8 cellular contexts compared by ENCODE assay signal in the genomic region with DNA sequence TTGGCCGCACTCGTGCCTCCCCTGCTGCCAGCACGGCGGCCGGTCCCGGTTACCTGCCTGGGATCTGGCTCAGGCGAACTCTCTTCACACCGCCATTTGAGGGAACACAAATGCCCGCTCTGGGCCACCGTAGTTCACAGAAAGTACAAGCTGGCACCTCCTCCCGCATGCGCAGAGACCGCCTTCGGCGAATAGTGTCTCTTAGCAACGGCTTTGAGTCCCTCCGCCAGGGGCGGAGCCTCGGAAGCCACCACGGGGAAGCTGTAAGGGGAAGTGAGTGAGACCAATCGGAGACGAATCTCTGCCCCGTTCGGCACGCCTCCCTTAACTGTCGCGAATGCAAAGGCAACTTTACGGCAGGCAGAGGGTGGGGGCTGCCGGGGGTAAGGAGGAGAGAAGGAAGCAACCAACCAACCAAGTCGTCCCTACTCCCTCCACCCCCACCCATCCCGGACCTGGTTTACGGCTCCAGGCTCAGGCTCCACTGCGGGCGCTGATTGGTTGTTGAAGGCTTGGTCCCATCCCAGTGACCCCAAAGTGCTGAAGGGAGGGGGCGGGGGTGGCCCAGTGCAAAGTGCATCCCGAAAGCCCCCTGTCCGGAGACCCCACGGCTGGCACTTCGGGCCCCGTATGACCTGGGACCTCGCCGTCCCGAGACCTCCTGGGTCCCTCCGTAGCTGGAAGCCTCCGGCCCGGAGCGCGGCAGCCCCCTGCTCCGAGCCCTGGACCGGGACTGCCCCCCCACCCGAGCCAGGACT. TPM values are rescaled to one million over a fixed set of nuclear protein-coding genes. Genes with fewer than 3 reads are reported as not detected.
A peak's percentile ranks its signal among the peaks of the same experiment; 100 is the strongest.
DNase-seq lines count a peak whose midpoint lies in the region; ATAC-seq, FAIRE-seq and TF ChIP-seq lines count a peak whose summit lies in the region.

A gene with protein sequence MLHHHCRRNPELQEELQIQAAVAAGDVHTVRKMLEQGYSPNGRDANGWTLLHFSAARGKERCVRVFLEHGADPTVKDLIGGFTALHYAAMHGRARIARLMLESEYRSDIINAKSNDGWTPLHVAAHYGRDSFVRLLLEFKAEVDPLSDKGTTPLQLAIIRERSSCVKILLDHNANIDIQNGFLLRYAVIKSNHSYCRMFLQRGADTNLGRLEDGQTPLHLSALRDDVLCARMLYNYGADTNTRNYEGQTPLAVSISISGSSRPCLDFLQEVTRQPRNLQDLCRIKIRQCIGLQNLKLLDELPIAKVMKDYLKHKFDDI (plus strand): TSS at position 526 of the 758 bp plus-strand sequence. CDS start 9,628 bp downstream, outside the sequence.
A gene with protein sequence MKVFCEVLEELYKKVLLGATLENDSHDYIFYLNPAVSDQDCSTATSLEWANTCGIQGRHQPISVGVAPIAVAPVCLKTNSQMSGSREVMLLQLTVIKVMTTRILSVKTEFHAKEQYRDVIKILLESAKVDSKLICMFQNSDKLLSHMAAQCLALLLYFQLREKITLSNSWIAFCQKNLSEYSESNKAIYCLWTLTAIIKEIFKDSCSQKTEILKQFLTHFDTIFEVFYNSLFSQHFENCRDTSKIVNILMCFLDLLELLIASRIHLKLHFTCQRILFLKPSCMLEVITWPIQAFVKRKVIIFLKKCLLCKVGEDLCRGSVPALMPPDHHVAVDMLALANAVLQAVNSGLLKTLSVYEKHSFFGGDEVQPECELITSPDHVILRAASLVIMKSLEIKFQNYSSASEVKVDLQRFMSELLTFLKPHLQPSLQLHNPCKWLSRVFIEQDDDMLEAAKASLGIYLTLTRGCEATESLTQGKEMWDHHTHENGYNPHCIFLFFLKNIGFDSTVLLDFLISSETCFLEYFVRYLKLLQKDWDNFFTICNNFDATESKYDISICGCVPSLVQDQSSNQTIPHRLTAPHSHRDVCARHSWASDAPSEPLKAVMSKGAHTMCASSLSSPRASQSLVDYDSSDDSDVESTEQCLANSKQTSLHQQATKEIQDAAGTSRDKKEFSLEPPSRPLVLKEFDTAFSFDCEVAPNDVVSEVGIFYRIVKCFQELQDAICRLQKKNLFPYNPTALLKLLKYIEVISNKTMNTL (minus strand): TSS at position 121 of the 758 bp plus-strand sequence. CDS start 21,342 bp downstream, outside the sequence.

- peak; percentile 84 for ATAC-seq in GM21786 (IDR thresholded peaks at IDR 0.05; ENCODE audit: unreplicated experiment)
- peak; percentile 83 to 85 for ATAC-seq in activated T-cell treated with anti-CD3 and anti-CD28 coated beads, Interleukin-2, amount 50 U/mL, for 72 hours (replicated peaks in 1 of 2)

- no peak within 1 kb of the TSS for H3K4me3 Mint-ChIP-seq in activated T-cell treated with anti-CD3 and anti-CD28 coated beads, Interleukin-2, amount 50 U/mL, for 72 hours

- H3K4me1 Mint-ChIP-seq in activated T-cell treated with anti-CD3 and anti-CD28 coated beads, Interleukin-2, amount 50 U/mL, for 72 hours (ENCODE audit: low read depth), result peaks cover 39% of the 10 kb centered on the region

- DNase-seq in DMS79 (lab: John Stamatoyannopoulos, UW) (peak; percentile 97), RCC 7860 (ENCODE audit: low spot score) (peak; percentile 99), esophagus muscularis mucosa (ENCODE audit: extremely low spot score) (peak; percentile 100)
- DNase-seq in activated T-cell treated with anti-CD3 and anti-CD28 coated beads, Interleukin-2, amount 50 U/mL, for 72 hours, result peak; percentile 99 to 100
- peak; percentile 100 for DNase-seq in stimulated activated CD8-positive, alpha-beta memory T cell treated with anti-CD3 and anti-CD28 coated beads, Interleukin-7, amount 100 ng/mL, for 4 hours (ENCODE audit: low read depth in 2 of 2)

- intact Hi-C loops in esophagus muscularis mucosa (cut with DNase I), result loop anchor here (5.0 kb wide), 1 partner anchor 250 kb away; no protein-coding TSS in a partner anchor

- H3K9me3 ChIP-seq in KOPT-K1 (ENCODE audit: insufficient read depth, low read length, poor library complexity, severe bottlenecking), result no peaks in the 10 kb centered on the region
- no peaks in the 10 kb centered on the region for H3K9me3 ChIP-seq in esophagus muscularis mucosa
- H3K9me3 ChIP-seq in muscle layer of duodenum (ENCODE audit: control insufficient read depth in 1 of 2, low read length in 2 of 2), result no peaks in the 10 kb centered on the region

- no peaks in the 10 kb centered on the region for H3K27me3 Mint-ChIP-seq in activated T-cell treated with anti-CD3 and anti-CD28 coated beads, Interleukin-2, amount 50 U/mL, for 72 hours (ENCODE audit: low read depth)

- H3K9me3 Mint-ChIP-seq in activated T-cell treated with anti-CD3 and anti-CD28 coated beads, Interleukin-2, amount 50 U/mL, for 72 hours, result no peaks in the 10 kb centered on the region

- no peaks in the 10 kb centered on the region for H3K27me3 ChIP-seq in esophagus muscularis mucosa
- H3K27me3 ChIP-seq in muscle layer of duodenum (ENCODE audit: low read depth, low read length), result no peaks in the 10 kb centered on the region

- peak within 1 kb of the TSS; percentile 98 for H3K27ac Mint-ChIP-seq in activated T-cell treated with anti-CD3 and anti-CD28 coated beads, Interleukin-2, amount 50 U/mL, for 72 hours

- peak in 1 of 3 experiments; percentile 28 for TF ChIP-seq CTCF in esophagus muscularis mucosa (IDR thresholded peaks at IDR 0.05)

- H3K4me3 ChIP-seq in esophagus muscularis mucosa (peak within 1 kb of the TSS; percentile 71 to 94 (median 92)), muscle layer of duodenum (ENCODE audit: low read depth in 1 of 2, low read length in 2 of 2) (peak within 1 kb of the TSS; percentile 91 to 100)

- FAIRE-seq in RCC 7860 (lab: Jason Lieb, UNC), result peak; percentile 93

- peak within 1 kb of the TSS; percentile 80 for H3K27ac ChIP-seq in KOPT-K1 (ENCODE audit: low read depth, low read length, poor library complexity, severe bottlenecking)
- H3K27ac ChIP-seq in esophagus muscularis mucosa (replicated peaks in 1 of 4), result peak within 1 kb of the TSS; percentile 86 to 90 (median 88)
- H3K27ac ChIP-seq in muscle layer of duodenum (ENCODE audit: low read length), result peak within 1 kb of the TSS; percentile 87

- H3K4me1 ChIP-seq in esophagus muscularis mucosa (peaks cover 23 to 39% (median 38%) of the 10 kb centered on the region in 4 donors), muscle layer of duodenum (ENCODE audit: control insufficient read depth in 1 of 2, insufficient read depth in 2 of 2, low read length in 2 of 2) (peaks cover 16 to 33% of the 10 kb centered on the region in 2 donors)

- no peak for TF ChIP-seq EP300 in esophagus muscularis mucosa (IDR thresholded peaks at IDR 0.05)

- WGBS in esophagus muscularis mucosa, result 0% methylated on average over 3 of the region's 51 CpGs

- H3K36me3 ChIP-seq in KOPT-K1 (ENCODE audit: insufficient read depth, low read length) (peaks cover 16% of the 10 kb centered on the region), esophagus muscularis mucosa (peaks cover 0 to 25% (median 6%) of the 10 kb centered on the region in 4 donors), muscle layer of duodenum (ENCODE audit: control insufficient read depth in 1 of 2, insufficient read depth in 2 of 2, low read length in 2 of 2) (peaks cover 7 to 14% of the 10 kb centered on the region in 2 donors)

- H3K36me3 Mint-ChIP-seq in activated T-cell treated with anti-CD3 and anti-CD28 coated beads, Interleukin-2, amount 50 U/mL, for 72 hours (ENCODE audit: insufficient read depth in 2 of 2), result peaks cover 8 to 18% of the 10 kb centered on the region in 2 donors

- TF ChIP-seq POLR2A in esophagus muscularis mucosa (IDR thresholded peaks at IDR 0.05; ENCODE audit: low read depth), result no peak

RNA-seq across cellular contexts. Expression of the first gene that starts in this region (rescaled TPM):
- 10 to 100 TPM; 35.7 TPM for total RNA-seq in activated T-cell treated with anti-CD3 and anti-CD28 coated beads, Interleukin-2, amount 50 U/mL, for 72 hours
- 10 to 100 TPM; 12.8 to 13.8 (median 13.4) TPM for total RNA-seq in esophagus muscularis mucosa

RNA-seq across cellular contexts. Expression of the second gene that starts in this region (rescaled TPM):
- 10 to 100 TPM; 41.6 to 51.2 TPM for total RNA-seq in activated T-cell treated with anti-CD3 and anti-CD28 coated beads, Interleukin-2, amount 50 U/mL, for 72 hours
- total RNA-seq in esophagus muscularis mucosa, result 10 to 100 TPM; 11.7 to 33.0 (median 17.6) TPM

Comparison
In these comparisons a context has a peak if more than half of its experiments do, and no peak if none do; other contexts are left out.
1. Peak in every context shown above with its lines: DNase-seq, ATAC-seq, H3K4me3 ChIP-seq and H3K27ac ChIP-seq.